In genomic region chr21:36429672-36430546, GRCh38 we compare ENCODE assay signal across 9 cellular contexts. TPM values are rescaled to one million over a fixed set of nuclear protein-coding genes. Genes with fewer than 3 reads are reported as not detected.
DNase-seq lines count a peak whose midpoint lies in the region; ATAC-seq and TF ChIP-seq lines count a peak whose summit lies in the region.
"Had no signal": no experiment of that assay in that cellular context is flagged by ENCODE, and none has a peak within 500 bp of the region (broad histone marks: within the 10 kb centered on the region; RNA-seq: fewer than 3 reads in every experiment).

No MANE protein-coding gene starts in this region.

- peak; percentile 54 for DNase-seq in NCI-H2171 treated with DMSO at 0.1 percent for 48 hours (lab: John Stamatoyannopoulos, UW)
- DNase-seq in NCI-H2171 (lab: John Stamatoyannopoulos, UW), result no peak
- peak; percentile 88 for DNase-seq in NCI-H460 (ENCODE audit: extremely low read depth, low read depth)
- DNase-seq in activated CD8-positive, alpha-beta memory T cell treated with anti-CD3 and anti-CD28 coated beads, Interleukin-2, amount 50 U/mL, for 1 hour (ENCODE audit: extremely low read depth), result peak; percentile 33
- peak; percentile 100 for DNase-seq in epithelial cell of esophagus (ENCODE audit: low read depth)
- peak; percentile 6 to 71 (median 19) for DNase-seq in naive thymus-derived CD4-positive, alpha-beta T cell
- peak; percentile 79 for DNase-seq in stimulated activated naive B cell treated with anti-CD40 and anti-IgM and Interleukin-4, amounts not matched to agents 10 μg/mL and 1 μg/mL and 100 μg/mL, for 72 hours

- peak overlapping the region in 4 of 9 donors; percentile 61 to 82 (median 76) for H3K27ac Mint-ChIP-seq in naive thymus-derived CD4-positive, alpha-beta T cell
- H3K27ac Mint-ChIP-seq in stimulated activated naive B cell treated with anti-CD40 and anti-IgM and Interleukin-4, amounts not matched to agents 10 μg/mL and 1 μg/mL and 100 μg/mL, for 72 hours, result peak overlapping the region; percentile 95

- no peaks in the 10 kb centered on the region for H3K9me3 ChIP-seq in naive thymus-derived CD4-positive, alpha-beta T cell (ENCODE audit: control insufficient read depth in 2 of 3, low read length in 3 of 3)

- TF ChIP-seq CTCF in epithelial cell of esophagus (IDR thresholded peaks at IDR 0.05; ENCODE audit: insufficient read depth, low read depth, low read length, missing control alignments), result peak; percentile 33

- CTCF ChIA-PET in naive thymus-derived CD4-positive, alpha-beta T cell (lab: Charles Lee), result interaction anchor here (0.6 kb wide), 2 partner anchors 291 to 376 kb away, joined by 3 to 4 read pairs; no protein-coding TSS in a partner anchor

- H3K4me1 Mint-ChIP-seq in naive thymus-derived CD4-positive, alpha-beta T cell, result peaks cover 11 to 21% (median 13%) of the 10 kb centered on the region in 7 donors
- H3K4me1 Mint-ChIP-seq in stimulated activated naive B cell treated with anti-CD40 and anti-IgM and Interleukin-4, amounts not matched to agents 10 μg/mL and 1 μg/mL and 100 μg/mL, for 72 hours, result peaks cover 18 to 21% of the 10 kb centered on the region in 2 donors

- H3K4me3 ChIP-seq in epithelial cell of esophagus (ENCODE audit: low read length), result peak overlapping the region; percentile 14
- peak overlapping the region; percentile 42 for H3K4me3 ChIP-seq in naive thymus-derived CD4-positive, alpha-beta T cell (ENCODE audit: low read length)

- no peak overlapping the region for H3K27ac ChIP-seq in naive thymus-derived CD4-positive, alpha-beta T cell (ENCODE audit: low read depth, low read length)
- H3K27ac ChIP-seq: C4-2B had no signal

- H3K4me3 Mint-ChIP-seq in naive thymus-derived CD4-positive, alpha-beta T cell, result peak overlapping the region; percentile 48 to 82 (median 76)
- peak overlapping the region; percentile 83 to 84 for H3K4me3 Mint-ChIP-seq in stimulated activated naive B cell treated with anti-CD40 and anti-IgM and Interleukin-4, amounts not matched to agents 10 μg/mL and 1 μg/mL and 100 μg/mL, for 72 hours

- POLR2A ChIA-PET in naive thymus-derived CD4-positive, alpha-beta T cell (lab: Charles Lee), result interaction anchor here (0.6 kb wide), 1 partner anchor 183 kb away, joined by 5 read pairs; no protein-coding TSS in a partner anchor

- H3K9me3 Mint-ChIP-seq in naive thymus-derived CD4-positive, alpha-beta T cell, result no peaks in the 10 kb centered on the region
- peaks cover 0 to 1% of the 10 kb centered on the region in 2 donors for H3K9me3 Mint-ChIP-seq in stimulated activated naive B cell treated with anti-CD40 and anti-IgM and Interleukin-4, amounts not matched to agents 10 μg/mL and 1 μg/mL and 100 μg/mL, for 72 hours

- H3K4me1 ChIP-seq in naive thymus-derived CD4-positive, alpha-beta T cell (ENCODE audit: control insufficient read depth in 2 of 2, insufficient read depth in 2 of 2, low read length in 2 of 2), result peaks cover 0 to 5% of the 10 kb centered on the region in 2 donors

- peaks cover 0 to 3% (median 0%) of the 10 kb centered on the region in 5 donors for H3K36me3 Mint-ChIP-seq in naive thymus-derived CD4-positive, alpha-beta T cell
- peaks cover 2 to 3% of the 10 kb centered on the region in 2 donors for H3K36me3 Mint-ChIP-seq in stimulated activated naive B cell treated with anti-CD40 and anti-IgM and Interleukin-4, amounts not matched to agents 10 μg/mL and 1 μg/mL and 100 μg/mL, for 72 hours

- H3K27me3 ChIP-seq in naive thymus-derived CD4-positive, alpha-beta T cell (ENCODE audit: control insufficient read depth in 2 of 2, insufficient read depth in 2 of 2, low read length in 2 of 2), result no peaks in the 10 kb centered on the region

- ATAC-seq in HG02884 (IDR thresholded peaks at IDR 0.05; ENCODE audit: unreplicated experiment), result peak; percentile 93
- ATAC-seq in naive thymus-derived CD4-positive, alpha-beta T cell, result peak; percentile 92
- peak; percentile 96 for ATAC-seq in stimulated activated naive B cell treated with anti-CD40 and anti-IgM and Interleukin-4, amounts not matched to agents 10 μg/mL and 1 μg/mL and 100 μg/mL, for 72 hours (replicated peaks)

- H3K36me3 ChIP-seq in naive thymus-derived CD4-positive, alpha-beta T cell (ENCODE audit: control insufficient read depth in 2 of 3, insufficient read depth in 3 of 3, low read length in 3 of 3), result no peaks in the 10 kb centered on the region

- H3K27me3 Mint-ChIP-seq in naive thymus-derived CD4-positive, alpha-beta T cell, result peaks cover 13 to 29% (median 23%) of the 10 kb centered on the region in 5 donors
- H3K27me3 Mint-ChIP-seq in stimulated activated naive B cell treated with anti-CD40 and anti-IgM and Interleukin-4, amounts not matched to agents 10 μg/mL and 1 μg/mL and 100 μg/mL, for 72 hours, result peaks cover 33 to 37% of the 10 kb centered on the region in 2 donors

- intact Hi-C loops in naive thymus-derived CD4-positive, alpha-beta T cell (cut with micrococcal nuclease), result no loop called here

RNA-seq across cellular contexts. Expression of gene CHAF1B, which starts 44.7 kb away (rescaled TPM):
- 7.9 TPM in 2 replicates for total RNA-seq in NCI-H460 (2014; rRNA removed; shearing (Covaris generic))
- 11.5 and 17.0 TPM in 2 replicates for polyA plus RNA-seq in NCI-H460 (2014; cell fraction: nucleus; rRNA removed)
- 10 to 100 TPM in 1 of 5 experiments, 1 to 10 TPM in 4; 1.5 to 21.4 (median 4.0) TPM for total RNA-seq in naive thymus-derived CD4-positive, alpha-beta T cell
- 1 to 10 TPM in 1 of 2 donors, under 1 TPM in 1; 0.61 to 1.9 TPM for polyA plus RNA-seq in naive thymus-derived CD4-positive, alpha-beta T cell

RNA-seq across cellular contexts. Expression of gene CLDN14, which starts 50.0 kb away (rescaled TPM):
- total RNA-seq in NCI-H460 (2014; rRNA removed; shearing (Covaris generic)), result not detected in 2 replicates
- not detected in 2 replicates for polyA plus RNA-seq in NCI-H460 (2014; cell fraction: nucleus; rRNA removed)
- not detected for total RNA-seq in naive thymus-derived CD4-positive, alpha-beta T cell
- polyA plus RNA-seq in naive thymus-derived CD4-positive, alpha-beta T cell, result not detected
